In genomic region chr4:38230121-38230728, GRCh38 we compare ENCODE assay signal across 21 cellular contexts.
A peak's percentile ranks its signal among the peaks of the same experiment; 100 is the strongest.
DNase-seq lines count a peak whose midpoint lies in the region; ATAC-seq and TF ChIP-seq lines count a peak whose summit lies in the region.
"Had no signal": no experiment of that assay in that cellular context is flagged by ENCODE, and none has a peak within 500 bp of the region (broad histone marks: within the 10 kb centered on the region; RNA-seq: fewer than 3 reads in every experiment).

No MANE protein-coding gene starts in this region.

- no peak overlapping the region for H3K4me3 ChIP-seq in epithelial cell of esophagus (ENCODE audit: low read length)
- H3K4me3 ChIP-seq: uterus had no signal

- ATAC-seq in Right ventricle myocardium superior (ENCODE audit: poor library complexity) (peak; percentile 48), left ventricle myocardium superior (no peak), HG03045 (IDR thresholded peaks at IDR 0.05; ENCODE audit: unreplicated experiment) (no peak)
- ATAC-seq: natural killer cell treated with Interleukin-12 subunit alpha and Interleukin-12 subunit beta and Interleukin-15 and Interleukin-18, amount 100 ng/mL, for 72 hours had no signal

- intact Hi-C loops in Right ventricle myocardium superior (cut with DNase I), result no loop called here
- intact Hi-C loops in left ventricle myocardium superior (cut with micrococcal nuclease), result no loop called here

- no peak for DNase-seq in Right ventricle myocardium superior
- DNase-seq in left ventricle myocardium superior, result no peak
- DNase-seq in epithelial cell of esophagus (ENCODE audit: low read depth), result peak; percentile 91
- peak; percentile 77 for DNase-seq in mucosa of gallbladder (ENCODE audit: low spot score)
- DNase-seq in SKM-1 (lab: John Stamatoyannopoulos, UW; ENCODE audit: unreplicated experiment), result no peak
- no peak for DNase-seq in activated naive CD4-positive, alpha-beta T cell (lab: John Stamatoyannopoulos, UW)
- DNase-seq in midbrain (lab: John Stamatoyannopoulos, UW), result no peak
- DNase-seq: ACHN; activated CD4-positive, CD25-positive, alpha-beta regulatory T cell treated with anti-CD3 and anti-CD28 coated beads, Interleukin-2, amount 50 U/mL, for 72 hours; activated CD8-positive, alpha-beta memory T cell treated with anti-CD3 and anti-CD28 coated beads, Interleukin-2, amount 50 U/mL, for 4 hours; activated naive CD4-positive, alpha-beta T cell treated with anti-CD3 and anti-CD28 coated beads, Interleukin-2, amount 10 ng/mL, durations not matched to agents 7 days and 5 days; brain microvascular endothelial cell; effector CD8-positive, alpha-beta T cell; KG1; NCI-H1436; NCI-H510A; right cardiac atrium; stimulated activated CD4-positive, alpha-beta T cell treated with anti-CD3 and anti-CD28 coated beads, Interleukin-4, amount 100 ng/mL, for 4 hours; uterus had no signal

- TF ChIP-seq CTCF in epithelial cell of esophagus (IDR thresholded peaks at IDR 0.05; ENCODE audit: insufficient read depth, low read depth, low read length, missing control alignments), result no peak

Comparison
In these comparisons a context has a peak if more than half of its experiments do, and no peak if none do; other contexts are left out.
1. DNase-seq: peak in epithelial cell of esophagus (single experiment) and mucosa of gallbladder (single experiment); none in Right ventricle myocardium superior (single experiment), left ventricle myocardium superior (single experiment), SKM-1 (single experiment), activated naive CD4-positive, alpha-beta T cell (0 of 4) and midbrain (single experiment).